ENCODE assay signal across 8 cellular contexts in genomic region chr20:47353224-47353696, GRCh38. TPM values are rescaled to one million over a fixed set of nuclear protein-coding genes. Genes with fewer than 3 reads are reported as not detected.
DNase-seq lines count a peak whose midpoint lies in the region; ATAC-seq and TF ChIP-seq lines count a peak whose summit lies in the region.

No MANE protein-coding gene starts in this region.

- H3K4me3 Mint-ChIP-seq in activated CD4-positive, alpha-beta T cell treated with anti-CD3 and anti-CD28 coated beads, Interleukin-2, amount 10 ng/mL, durations not matched to agents 7 days and 5 days, result peak overlapping the region; percentile 24
- H3K4me3 Mint-ChIP-seq in activated naive CD8-positive, alpha-beta T cell treated with anti-CD3 and anti-CD28 coated beads, Interleukin-2, amount 10 ng/mL, durations not matched to agents 7 days and 5 days, result no peak overlapping the region

- no peaks in the 10 kb centered on the region for H3K9me3 Mint-ChIP-seq in activated CD4-positive, alpha-beta T cell treated with anti-CD3 and anti-CD28 coated beads, Interleukin-2, amount 10 ng/mL, durations not matched to agents 7 days and 5 days
- no peaks in the 10 kb centered on the region for H3K9me3 Mint-ChIP-seq in activated naive CD8-positive, alpha-beta T cell treated with anti-CD3 and anti-CD28 coated beads, Interleukin-2, amount 10 ng/mL, durations not matched to agents 7 days and 5 days

- H3K27me3 Mint-ChIP-seq in activated CD4-positive, alpha-beta T cell treated with anti-CD3 and anti-CD28 coated beads, Interleukin-2, amount 10 ng/mL, durations not matched to agents 7 days and 5 days, result no peaks in the 10 kb centered on the region
- H3K27me3 Mint-ChIP-seq in activated naive CD8-positive, alpha-beta T cell treated with anti-CD3 and anti-CD28 coated beads, Interleukin-2, amount 10 ng/mL, durations not matched to agents 7 days and 5 days, result no peaks in the 10 kb centered on the region

- peak overlapping the region; percentile 21 for H3K27ac Mint-ChIP-seq in activated CD4-positive, alpha-beta T cell treated with anti-CD3 and anti-CD28 coated beads, Interleukin-2, amount 10 ng/mL, durations not matched to agents 7 days and 5 days
- H3K27ac Mint-ChIP-seq in activated naive CD8-positive, alpha-beta T cell treated with anti-CD3 and anti-CD28 coated beads, Interleukin-2, amount 10 ng/mL, durations not matched to agents 7 days and 5 days, result peak overlapping the region; percentile 40

- peaks cover 45% of the 10 kb centered on the region for H3K4me1 Mint-ChIP-seq in activated CD4-positive, alpha-beta T cell treated with anti-CD3 and anti-CD28 coated beads, Interleukin-2, amount 10 ng/mL, durations not matched to agents 7 days and 5 days
- peaks cover 40% of the 10 kb centered on the region for H3K4me1 Mint-ChIP-seq in activated naive CD8-positive, alpha-beta T cell treated with anti-CD3 and anti-CD28 coated beads, Interleukin-2, amount 10 ng/mL, durations not matched to agents 7 days and 5 days

- TF ChIP-seq CTCF in thoracic aorta (IDR thresholded peaks at IDR 0.05), result no peak

- H3K4me1 ChIP-seq in thoracic aorta (ENCODE audit: control insufficient read depth in 1 of 2, low read depth in 2 of 2), result peaks cover 94 to 100% of the 10 kb centered on the region in 2 donors

- DNase-seq in activated CD4-positive, alpha-beta T cell treated with anti-CD3 and anti-CD28 coated beads, Interleukin-2, amount 10 ng/mL, durations not matched to agents 7 days and 5 days, result no peak
- no peak for DNase-seq in activated CD4-positive, alpha-beta T cell treated with anti-CD3 and anti-CD28 coated beads, Interleukin-2, amount 50 U/mL, for 4 hours
- DNase-seq in activated naive CD8-positive, alpha-beta T cell treated with anti-CD3 and anti-CD28 coated beads, Interleukin-2, amount 10 ng/mL, durations not matched to agents 7 days and 5 days, result no peak
- DNase-seq in left kidney (ENCODE audit: low read depth, low spot score) (peak; percentile 57), thoracic aorta (ENCODE audit: low spot score) (no peak), SHP77 treated with DMSO at 0.1 percent for 48 hours (lab: John Stamatoyannopoulos, UW) (no peak), ureter (ENCODE audit: low spot score) (no peak), foreskin melanocyte (no peak)

- no peaks in the 10 kb centered on the region for H3K9me3 ChIP-seq in thoracic aorta

- no peak overlapping the region for H3K4me3 ChIP-seq in thoracic aorta

- no peak for ATAC-seq in activated naive CD8-positive, alpha-beta T cell treated with anti-CD3 and anti-CD28 coated beads, Interleukin-2, amount 10 ng/mL, durations not matched to agents 7 days and 5 days (ENCODE audit: low read depth)
- ATAC-seq in thoracic aorta (ENCODE audit: insufficient number of reproducible peaks, low FRiP score, low read depth), result no peak

- no peaks in the 10 kb centered on the region for H3K27me3 ChIP-seq in thoracic aorta (replicated peaks; ENCODE audit: insufficient read depth)

- CTCF ChIA-PET in activated CD4-positive, alpha-beta T cell treated with anti-CD3 and anti-CD28 coated beads, Interleukin-2, amount 10 ng/mL, durations not matched to agents 7 days and 5 days (lab: Charles Lee), result interaction anchor here (0.6 to 9.0 kb wide), 4 partner anchors 10 to 56 kb away, joined by 3 to 81 read pairs (median 6); no protein-coding TSS in a partner anchor

- POLR2A ChIA-PET in activated CD4-positive, alpha-beta T cell treated with anti-CD3 and anti-CD28 coated beads, Interleukin-2, amount 10 ng/mL, durations not matched to agents 7 days and 5 days (lab: Charles Lee), result no interaction called here
- POLR2A ChIA-PET in activated naive CD8-positive, alpha-beta T cell treated with anti-CD3 and anti-CD28 coated beads, Interleukin-2, amount 10 ng/mL, durations not matched to agents 7 days and 5 days (lab: Charles Lee), result interaction anchor here (0.7 to 1.0 kb wide), 2 partner anchors 11 to 27 kb away, joined by 3 to 5 read pairs; no protein-coding TSS in a partner anchor

- peak overlapping the region; percentile 97 to 100 for H3K27ac ChIP-seq in thoracic aorta

- peaks cover 29% of the 10 kb centered on the region for H3K36me3 Mint-ChIP-seq in activated CD4-positive, alpha-beta T cell treated with anti-CD3 and anti-CD28 coated beads, Interleukin-2, amount 10 ng/mL, durations not matched to agents 7 days and 5 days (ENCODE audit: low read depth)
- H3K36me3 Mint-ChIP-seq in activated naive CD8-positive, alpha-beta T cell treated with anti-CD3 and anti-CD28 coated beads, Interleukin-2, amount 10 ng/mL, durations not matched to agents 7 days and 5 days, result peaks cover 24% of the 10 kb centered on the region

- no peaks in the 10 kb centered on the region for H3K36me3 ChIP-seq in thoracic aorta

RNA-seq across cellular contexts. Expression of gene ZMYND8, which starts 3.2 kb away (rescaled TPM):
- total RNA-seq in activated CD4-positive, alpha-beta T cell treated with anti-CD3 and anti-CD28 coated beads, Interleukin-2, amount 10 ng/mL, durations not matched to agents 7 days and 5 days, result 10 to 100 TPM; 44.6 to 55.6 TPM
- total RNA-seq in activated naive CD8-positive, alpha-beta T cell treated with anti-CD3 and anti-CD28 coated beads, Interleukin-2, amount 10 ng/mL, durations not matched to agents 7 days and 5 days, result 10 to 100 TPM; 51.0 to 51.5 TPM
- total RNA-seq in thoracic aorta, result 10 to 100 TPM; 17.9 to 27.2 TPM
- 113 TPM for total RNA-seq in ureter
